In genomic region chr11:68328374-68329091, GRCh38 we compare ENCODE assay signal across 1 cellular context.
A peak's percentile ranks its signal among the peaks of the same experiment; 100 is the strongest.
TF ChIP-seq lines count a peak whose summit lies in the region.

No MANE protein-coding gene starts in this region.

TF ChIP-seq in HepG2, 621 proteins besides CTCF, POLR2A, EP300 and RAD21 (continued from another document and continues in another):
- no peak for TF ChIP-seq THAP8 (CRISPR knock-in tag; IDR thresholded peaks at IDR 0.05; ENCODE audit: borderline replicate concordance)
- TF ChIP-seq KLF13 (CRISPR knock-in tag; IDR thresholded peaks at IDR 0.05) = no peak
- TF ChIP-seq PLRG1 (conservative IDR thresholded peaks at IDR 0.05) = no peak
- no peak for TF ChIP-seq ZNF121 (CRISPR knock-in tag; IDR thresholded peaks at IDR 0.05)
- TF ChIP-seq IKZF5 (CRISPR knock-in tag; IDR thresholded peaks at IDR 0.05) = peak; percentile 55; the same call in 1 of the 2 replicates
- no peak for TF ChIP-seq RFX5 (IDR thresholded peaks at IDR 0.05; ENCODE audit: low read depth, low read length)
- no peak for TF ChIP-seq DDIT3 (CRISPR knock-in tag; IDR thresholded peaks at IDR 0.05)
- TF ChIP-seq RARA (CRISPR knock-in tag; IDR thresholded peaks at IDR 0.05) = peak; percentile 55
- TF ChIP-seq TEAD2 (CRISPR knock-in tag; IDR thresholded peaks at IDR 0.05) = no peak
- no peak for TF ChIP-seq ZNF782 (CRISPR knock-in tag; IDR thresholded peaks at IDR 0.05; ENCODE audit: borderline replicate concordance)
- TF ChIP-seq DR1 (CRISPR knock-in tag; IDR thresholded peaks at IDR 0.05) = no peak
- TF ChIP-seq ZNF205 (CRISPR knock-in tag; IDR thresholded peaks at IDR 0.05) = no peak
- no peak for TF ChIP-seq ZNF800 (CRISPR knock-in tag; IDR thresholded peaks at IDR 0.05)
- no peak for TF ChIP-seq SCMH1 (CRISPR knock-in tag; IDR thresholded peaks at IDR 0.05; ENCODE audit: borderline replicate concordance)
- TF ChIP-seq ZNF773 (CRISPR knock-in tag; IDR thresholded peaks at IDR 0.05; ENCODE audit: borderline replicate concordance) = no peak
- TF ChIP-seq CEBPB (IDR thresholded peaks at IDR 0.05; ENCODE audit: borderline replicate concordance, low read depth, low read length) = no peak
- TF ChIP-seq ZSCAN30 (CRISPR knock-in tag; IDR thresholded peaks at IDR 0.05) = no peak
- TF ChIP-seq ZNF639 (CRISPR knock-in tag; conservative IDR thresholded peaks at IDR 0.05) = no peak
- peak; percentile 75; the same call in 1 of the 2 replicates for TF ChIP-seq KMT2A (CRISPR knock-in tag; IDR thresholded peaks at IDR 0.05)
- no peak for TF ChIP-seq FOXJ3 (CRISPR knock-in tag; IDR thresholded peaks at IDR 0.05; ENCODE audit: borderline replicate concordance)
- TF ChIP-seq ZBED4 (CRISPR knock-in tag; IDR thresholded peaks at IDR 0.05; ENCODE audit: borderline replicate concordance) = no peak
- no peak for TF ChIP-seq PHB2 (IDR thresholded peaks at IDR 0.05; ENCODE audit: partially characterized antibody)
- no peak for TF ChIP-seq PBX3 (CRISPR knock-in tag; IDR thresholded peaks at IDR 0.05; ENCODE audit: borderline replicate concordance)
- no peak for TF ChIP-seq MED8 (CRISPR knock-in tag; IDR thresholded peaks at IDR 0.05; ENCODE audit: insufficient replicate concordance)
- TF ChIP-seq CREBL2 (CRISPR knock-in tag; IDR thresholded peaks at IDR 0.05; ENCODE audit: borderline replicate concordance) = no peak
- TF ChIP-seq CSRNP1 (CRISPR knock-in tag; IDR thresholded peaks at IDR 0.05) = 0 out of 2 replicates have a peak, but pooled peaks have one; percentile 67
- TF ChIP-seq ARNT2 (CRISPR knock-in tag; IDR thresholded peaks at IDR 0.05; ENCODE audit: low read depth) = peak; percentile 82; the same call in 1 of the 2 replicates
- TF ChIP-seq HES4 (CRISPR knock-in tag; IDR thresholded peaks at IDR 0.05; ENCODE audit: borderline replicate concordance) = no peak
- TF ChIP-seq ZEB1 (IDR thresholded peaks at IDR 0.05; ENCODE audit: insufficient replicate concordance, low read depth) = no peak
- TF ChIP-seq ZNF530 (CRISPR knock-in tag; IDR thresholded peaks at IDR 0.05; ENCODE audit: low read depth) = no peak
- TF ChIP-seq FOXP4 (CRISPR knock-in tag; IDR thresholded peaks at IDR 0.05) = peak; percentile 65
- TF ChIP-seq MLLT10 (CRISPR knock-in tag; IDR thresholded peaks at IDR 0.05) = no peak
- no peak for TF ChIP-seq CHD2 (IDR thresholded peaks at IDR 0.05; ENCODE audit: low read depth, low read length)
- TF ChIP-seq ATM (IDR thresholded peaks at IDR 0.05; ENCODE audit: borderline replicate concordance) = no peak
- TF ChIP-seq GABPA (IDR thresholded peaks at IDR 0.05; ENCODE audit: low read depth, low read length) = no peak
- TF ChIP-seq GABPA (CRISPR knock-in tag; IDR thresholded peaks at IDR 0.05; ENCODE audit: low read depth) = 0 out of 2 replicates have a peak, but pooled peaks have one; percentile 29
- no peak for TF ChIP-seq SMC3 (IDR thresholded peaks at IDR 0.05; ENCODE audit: low read length)
- no peak for TF ChIP-seq MLX (CRISPR knock-in tag; IDR thresholded peaks at IDR 0.05)
- peak; percentile 24; the same call in 1 of the 2 replicates for TF ChIP-seq DRAP1 (CRISPR knock-in tag; IDR thresholded peaks at IDR 0.05)
- no peak for TF ChIP-seq MZF1 (CRISPR knock-in tag; IDR thresholded peaks at IDR 0.05; ENCODE audit: borderline replicate concordance)
- no peak for TF ChIP-seq DBP (CRISPR knock-in tag; IDR thresholded peaks at IDR 0.05; ENCODE audit: not compliant biosample characterization)
- peak; percentile 74; the same call in 1 of the 2 replicates for TF ChIP-seq ZNF792 (CRISPR knock-in tag; IDR thresholded peaks at IDR 0.05)
- no peak for TF ChIP-seq SRSF1 (optimal IDR thresholded peaks at IDR 0.05; ENCODE audit: low read depth, low read length)
- TF ChIP-seq ARID3A (IDR thresholded peaks at IDR 0.05; ENCODE audit: low read depth, low read length) = no peak
- TF ChIP-seq KDM1A (CRISPR knock-in tag; IDR thresholded peaks at IDR 0.05) = no peak
- TF ChIP-seq SMYD3 (CRISPR knock-in tag; IDR thresholded peaks at IDR 0.05) = no peak
- TF ChIP-seq TEAD3 (CRISPR knock-in tag; optimal IDR thresholded peaks at IDR 0.05; ENCODE audit: borderline replicate concordance) = peak; percentile 18
